Comparison of ENCODE assay signal across 8 cellular contexts in the genomic region with DNA sequence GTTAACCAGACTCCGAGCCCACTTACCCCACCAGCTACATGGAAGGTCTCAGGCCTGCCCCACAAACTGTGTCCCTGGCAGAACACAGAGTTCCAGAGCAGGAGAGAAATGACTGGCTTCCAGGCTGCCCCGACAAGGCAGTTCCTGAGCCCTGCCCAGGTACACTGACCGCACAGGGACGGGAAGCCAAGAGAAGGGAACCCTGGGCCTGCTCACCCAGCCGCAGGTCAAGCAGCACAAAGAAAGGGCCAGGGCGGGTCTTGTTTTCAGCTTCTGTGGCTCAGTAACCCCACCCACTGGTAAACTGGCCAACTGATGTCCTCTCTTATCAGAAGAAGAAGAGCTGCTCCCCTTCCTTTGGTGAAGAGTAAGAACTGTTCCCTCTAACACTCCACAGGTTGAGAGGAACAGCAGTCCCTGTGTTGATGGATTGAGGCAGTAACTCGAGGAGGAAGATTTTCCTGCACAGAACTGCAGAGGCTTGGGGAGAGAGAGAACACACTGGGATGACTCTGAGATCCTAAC.
DNase-seq lines count a peak whose midpoint lies in the region; ATAC-seq and TF ChIP-seq lines count a peak whose summit lies in the region.

No MANE protein-coding gene starts in this region.

- H3K27ac ChIP-seq in coronary artery (peak overlapping the region; percentile 54 to 75), muscle layer of duodenum (ENCODE audit: low read length) (peak overlapping the region; percentile 60), A673 (ENCODE audit: low read depth, low read length, poor library complexity, severe bottlenecking) (no peak overlapping the region)

- intact Hi-C loops in A673 (cut with micrococcal nuclease; ENCODE audit: unreplicated experiment) = no loop called here

- no peaks in the 10 kb centered on the region for H3K27me3 ChIP-seq in muscle layer of duodenum (ENCODE audit: low read depth, low read length)
- H3K27me3 ChIP-seq in A673 (replicated peaks; ENCODE audit: insufficient read depth, low read depth, low read length, poor library complexity) = no peaks in the 10 kb centered on the region

- H3K4me1 ChIP-seq in muscle layer of duodenum (ENCODE audit: control insufficient read depth in 1 of 2, insufficient read depth in 2 of 2, low read length in 2 of 2) = peaks cover 10 to 13% of the 10 kb centered on the region in 2 donors
- H3K4me1 ChIP-seq in A673 (ENCODE audit: insufficient read depth, low read length, poor library complexity, severe bottlenecking) = peaks cover 18% of the 10 kb centered on the region

- TF ChIP-seq CTCF in coronary artery (IDR thresholded peaks at IDR 0.05) (no peak), A673 (conservative IDR thresholded peaks at IDR 0.05; ENCODE audit: low read depth, low read length) (no peak)

- H3K9me3 ChIP-seq in muscle layer of duodenum (ENCODE audit: control insufficient read depth in 1 of 2, low read length in 2 of 2) (no peaks in the 10 kb centered on the region), A673 (ENCODE audit: low read depth, low read length, poor library complexity, severe bottlenecking) (no peaks in the 10 kb centered on the region)

- DNase-seq in ELF-1 (ENCODE audit: low read depth, low spot score) (peak; percentile 75), LoVo (ENCODE audit: low spot score) (peak; percentile 15), coronary artery (ENCODE audit: low spot score) (no peak), SHP77 (lab: John Stamatoyannopoulos, UW) (no peak), A673 (ENCODE audit: low spot score) (no peak)
- DNase-seq in effector CD4-positive, alpha-beta T cell = no peak

- no TSS peak for BruUV-seq in A673 (replicated peaks; lab: Mats Ljungman, UMichigan)

- H3K4me3 ChIP-seq in coronary artery (no peak overlapping the region), muscle layer of duodenum (ENCODE audit: low read depth in 1 of 2, low read length in 2 of 2) (no peak overlapping the region), A673 (ENCODE audit: low read depth, low read length, poor library complexity, severe bottlenecking) (no peak overlapping the region)

- CTCF ChIA-PET in A673 (lab: Charles Lee) = no interaction called here

- peak; percentile 31 for ATAC-seq in GM19467 (IDR thresholded peaks at IDR 0.05; ENCODE audit: unreplicated experiment)

- peaks cover 9 to 16% of the 10 kb centered on the region in 2 donors for H3K36me3 ChIP-seq in muscle layer of duodenum (ENCODE audit: control insufficient read depth in 1 of 2, insufficient read depth in 2 of 2, low read length in 2 of 2)
- no peaks in the 10 kb centered on the region for H3K36me3 ChIP-seq in A673 (ENCODE audit: insufficient read depth, low read length, poor library complexity, severe bottlenecking)

- POLR2A ChIA-PET in A673 (lab: Charles Lee; ENCODE audit: low non-redundant PET) = no interaction called here

Comparison
In these comparisons a context has a peak if more than half of its experiments do, and no peak if none do; other contexts are left out.
1. DNase-seq: peak in ELF-1 (single experiment) and LoVo (single experiment); none in coronary artery (single experiment), SHP77 (0 of 2), A673 (single experiment) and effector CD4-positive, alpha-beta T cell (single experiment).